In genomic region chr13:111153977-111154332, GRCh38 we compare ENCODE assay signal across 8 cellular contexts. TPM values are rescaled to one million over a fixed set of nuclear protein-coding genes. Genes with fewer than 3 reads are reported as not detected.
DNase-seq lines count a peak whose midpoint lies in the region; ATAC-seq and TF ChIP-seq lines count a peak whose summit lies in the region.

No MANE protein-coding gene starts in this region.

- POLR2A ChIA-PET in CD4-positive, alpha-beta T cell (lab: Charles Lee) = interaction anchor here (1.0 kb wide), 1 partner anchor 36 kb away, joined by 8 read pairs; no protein-coding TSS in a partner anchor

- peak; percentile 29 for TF ChIP-seq CTCF in CD4-positive, alpha-beta T cell (IDR thresholded peaks at IDR 0.05)
- TF ChIP-seq CTCF in coronary artery (IDR thresholded peaks at IDR 0.05) = no peak

- H3K4me1 Mint-ChIP-seq in CD4-positive, alpha-beta T cell (ENCODE audit: low read depth) = peaks cover 43% of the 10 kb centered on the region
- H3K4me1 Mint-ChIP-seq in memory B cell = peaks cover 11% of the 10 kb centered on the region

- DNase-seq in CD4-positive, alpha-beta T cell = peak in 7 of 10 experiments; percentile 34 to 55 (median 39)
- DNase-seq in SW480 (ENCODE audit: low spot score) (peak; percentile 36), coronary artery (ENCODE audit: low spot score) (peak; percentile 81), memory B cell (ENCODE audit: low spot score in 2 of 2) (no peak), islet precursor cell (no peak)
- DNase-seq in stimulated activated naive CD8-positive, alpha-beta T cell treated with anti-CD3 and anti-CD28 coated beads, Interleukin-15, Interleukin-2, amounts not matched to agents 100 U/mL and 50 U/mL, for 24 hours = peak; percentile 73

- H3K9me3 Mint-ChIP-seq in CD4-positive, alpha-beta T cell = no peaks in the 10 kb centered on the region
- H3K9me3 Mint-ChIP-seq in memory B cell = no peaks in the 10 kb centered on the region

- CTCF ChIA-PET in CD4-positive, alpha-beta T cell (lab: Charles Lee) = no interaction called here

- peak overlapping the region; percentile 62 for H3K27ac ChIP-seq in CD4-positive, alpha-beta T cell (ENCODE audit: low read depth, low read length)
- peak overlapping the region; percentile 99 to 100 for H3K27ac ChIP-seq in coronary artery

- intact Hi-C loops in CD4-positive, alpha-beta T cell (cut with DNase I, micrococcal nuclease) = loop anchor here (1.0 to 10.0 kb wide), 8 partner anchors 23 to 449 kb away; partner anchors contain the start of genes ANKRD10 (in 2 of the 2) and CARS2 (in 1 of the 2)

- ATAC-seq in CD4-positive, alpha-beta T cell (ENCODE audit: poor library complexity) = peak; percentile 66
- peak; percentile 34 for ATAC-seq in GM19025 (IDR thresholded peaks at IDR 0.05; ENCODE audit: low read depth, unreplicated experiment)
- ATAC-seq in HG03196 (IDR thresholded peaks at IDR 0.05; ENCODE audit: unreplicated experiment) = peak; percentile 48
- peak; percentile 55 for ATAC-seq in memory B cell (ENCODE audit: low read depth)
- peak; percentile 69 for ATAC-seq in stimulated activated naive CD8-positive, alpha-beta T cell treated with anti-CD3 and anti-CD28 coated beads, Interleukin-15, Interleukin-2, amounts not matched to agents 100 U/mL and 50 U/mL, for 24 hours

- H3K27me3 Mint-ChIP-seq in CD4-positive, alpha-beta T cell = no peaks in the 10 kb centered on the region
- no peaks in the 10 kb centered on the region for H3K27me3 Mint-ChIP-seq in memory B cell

- no peaks in the 10 kb centered on the region for H3K27me3 ChIP-seq in CD4-positive, alpha-beta T cell (ENCODE audit: control insufficient read depth, insufficient read depth, low read length)

- H3K27ac Mint-ChIP-seq in CD4-positive, alpha-beta T cell = peak overlapping the region; percentile 93
- peak overlapping the region; percentile 90 for H3K27ac Mint-ChIP-seq in memory B cell

- H3K4me3 ChIP-seq in coronary artery = peak overlapping the region; percentile 90

- H3K9me3 ChIP-seq in CD4-positive, alpha-beta T cell (ENCODE audit: control insufficient read depth, low read length) = no peaks in the 10 kb centered on the region

- H3K4me3 Mint-ChIP-seq in CD4-positive, alpha-beta T cell = peak overlapping the region; percentile 99
- peak overlapping the region; percentile 86 for H3K4me3 Mint-ChIP-seq in memory B cell

- peaks cover 19% of the 10 kb centered on the region for H3K36me3 Mint-ChIP-seq in CD4-positive, alpha-beta T cell (ENCODE audit: low read depth)
- peaks cover 3% of the 10 kb centered on the region for H3K36me3 Mint-ChIP-seq in memory B cell

RNA-seq across cellular contexts. Expression of gene ARHGEF7, which starts 38.8 kb away (rescaled TPM):
- total RNA-seq in CD4-positive, alpha-beta T cell = 100 to 1,000 TPM; 144 to 150 TPM

Comparison
In these comparisons a context has a peak if more than half of its experiments do, and no peak if none do; other contexts are left out.
1. DNase-seq: peak in CD4-positive, alpha-beta T cell (7 of 10), SW480 (single experiment), coronary artery (single experiment) and stimulated activated naive CD8-positive, alpha-beta T cell treated with anti-CD3 and anti-CD28 coated beads, Interleukin-15, Interleukin-2, amounts not matched to agents 100 U/mL and 50 U/mL, for 24 hours (single experiment); none in memory B cell (0 of 2) and islet precursor cell (single experiment).
2. Peak in every context shown above with its lines, with median percentiles within 50 percentile points of each other: ATAC-seq.